Comparison of ENCODE assay signal across 14 cellular contexts in the genomic region with DNA sequence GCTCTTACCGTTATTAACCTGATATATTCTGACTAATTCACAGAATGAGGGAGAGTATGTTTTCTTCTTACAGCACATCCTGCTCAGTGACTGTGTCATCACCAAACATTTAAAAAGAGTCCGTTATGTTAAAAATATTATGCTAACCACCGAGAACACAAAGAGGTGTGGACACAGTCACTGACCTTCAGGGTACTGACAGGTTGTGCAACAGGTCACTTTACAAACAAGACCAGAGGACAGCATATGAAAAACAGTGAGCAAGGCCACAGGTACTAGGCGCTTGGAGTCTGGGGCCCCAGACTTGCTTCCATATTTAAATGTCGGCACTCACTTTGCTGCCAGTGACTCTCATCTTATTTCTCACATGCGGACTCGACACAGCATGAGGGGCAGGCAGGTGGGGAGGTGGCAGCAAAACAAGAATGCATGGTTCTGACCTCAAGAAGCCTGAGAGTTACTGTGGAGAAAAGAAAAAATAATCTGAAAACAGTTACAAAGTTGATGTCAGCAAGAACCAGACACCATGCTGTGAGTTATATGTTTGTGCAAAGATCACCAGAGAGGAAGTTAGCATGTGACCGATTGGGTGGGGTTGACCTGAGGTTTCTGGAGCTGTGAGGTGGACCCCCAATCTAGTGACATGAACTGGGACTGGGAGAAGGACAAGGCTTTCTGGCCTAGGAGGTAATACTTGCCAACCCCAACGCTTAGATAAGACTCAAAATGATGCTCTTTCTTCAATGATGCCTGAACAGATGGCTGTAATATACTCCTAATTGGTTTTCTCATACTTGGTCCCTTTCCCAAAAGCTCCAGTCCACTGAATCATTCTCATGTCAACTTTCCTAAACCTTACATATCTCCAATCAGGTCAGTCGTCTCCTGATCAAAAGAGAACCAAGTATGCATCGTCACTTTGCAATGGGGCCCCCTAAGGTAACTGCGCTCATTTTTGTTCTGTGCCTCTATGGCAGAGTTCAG.
A peak's percentile ranks its signal among the peaks of the same experiment; 100 is the strongest.
DNase-seq lines count a peak whose midpoint lies in the region; ATAC-seq and TF ChIP-seq lines count a peak whose summit lies in the region.
"Had no signal": no experiment of that assay in that cellular context is flagged by ENCODE, and none has a peak within 500 bp of the region (broad histone marks: within the 10 kb centered on the region; RNA-seq: fewer than 3 reads in every experiment).

No MANE protein-coding gene starts in this region.

- peaks cover 11 to 18% (median 14%) of the 10 kb centered on the region in 4 donors for H3K4me1 Mint-ChIP-seq in CD4-positive, CD25-positive, alpha-beta regulatory T cell
- peaks cover 41 to 55% of the 10 kb centered on the region in 2 donors for H3K4me1 Mint-ChIP-seq in natural killer cell

- DNase-seq in CD4-positive, CD25-positive, alpha-beta regulatory T cell = peak in 1 of 3 donors; percentile 61
- DNase-seq in body of pancreas (peak in 3 of 4 donors; percentile 36 to 48 (median 38)), natural killer cell (no peak), germinal center (ENCODE audit: low spot score) (no peak), SKM-1 treated with dmso at 0.1 percent for 144 hours (lab: John Stamatoyannopoulos, UW; ENCODE audit: unreplicated experiment) (no peak), OCI-M1 (lab: John Stamatoyannopoulos, UW) (no peak)
- DNase-seq: central memory CD4-positive, alpha-beta T cell; foreskin keratinocyte; kidney glomerular epithelial cell; NCI-H187 had no signal

- H3K27ac ChIP-seq in CD4-positive, CD25-positive, alpha-beta regulatory T cell (ENCODE audit: insufficient read depth, low read length, poor library complexity, severe bottlenecking) = no peak overlapping the region
- H3K27ac ChIP-seq in body of pancreas = peak overlapping the region in 3 of 4 donors; percentile 31 to 85 (median 62)
- H3K27ac ChIP-seq: foreskin keratinocyte, parathyroid adenoma had no signal

- H3K27ac Mint-ChIP-seq in CD4-positive, CD25-positive, alpha-beta regulatory T cell = peak overlapping the region; percentile 40 to 66 (median 59)
- peak overlapping the region; percentile 50 to 63 for H3K27ac Mint-ChIP-seq in natural killer cell

- no peak overlapping the region for H3K4me3 Mint-ChIP-seq in CD4-positive, CD25-positive, alpha-beta regulatory T cell
- H3K4me3 Mint-ChIP-seq in natural killer cell = no peak overlapping the region

- peaks cover 5% of the 10 kb centered on the region for H3K4me1 ChIP-seq in CD4-positive, CD25-positive, alpha-beta regulatory T cell (ENCODE audit: control insufficient read depth, insufficient read depth, low read length, poor library complexity, severe bottlenecking)
- peaks cover 79% of the 10 kb centered on the region for H3K4me1 ChIP-seq in body of pancreas

- H3K9me3 Mint-ChIP-seq in CD4-positive, CD25-positive, alpha-beta regulatory T cell = peaks cover 0 to 3% (median 0%) of the 10 kb centered on the region in 7 donors
- H3K9me3 Mint-ChIP-seq in natural killer cell = no peaks in the 10 kb centered on the region

- H3K36me3 ChIP-seq in CD4-positive, CD25-positive, alpha-beta regulatory T cell (ENCODE audit: control insufficient read depth, insufficient read depth, low read length) = no peaks in the 10 kb centered on the region
- H3K36me3 ChIP-seq in body of pancreas (replicated peaks in 1 of 2; ENCODE audit: insufficient read depth in 1 of 2, low read depth in 2 of 2) = no peaks in the 10 kb centered on the region
- H3K36me3 ChIP-seq: tibial nerve had no signal

- intact Hi-C loops in body of pancreas (cut with DNase I) = no loop called here
- intact Hi-C loops in natural killer cell (cut with micrococcal nuclease) = no loop called here

- no peak for TF ChIP-seq POLR2A in body of pancreas (IDR thresholded peaks at IDR 0.05)

- 45 to 62% methylated on average over 12 of the region's 12 CpGs for WGBS in body of pancreas, 2 donors

- no peaks in the 10 kb centered on the region for H3K9me3 ChIP-seq in CD4-positive, CD25-positive, alpha-beta regulatory T cell (ENCODE audit: control insufficient read depth in 2 of 2, low read length in 2 of 2)
- H3K9me3 ChIP-seq in body of pancreas = no peaks in the 10 kb centered on the region
- H3K9me3 ChIP-seq: tibial nerve had no signal

- H3K4me3 ChIP-seq in CD4-positive, CD25-positive, alpha-beta regulatory T cell (ENCODE audit: low read depth, low read length) = peak overlapping the region; percentile 13
- no peak overlapping the region for H3K4me3 ChIP-seq in body of pancreas
- H3K4me3 ChIP-seq: tibial nerve had no signal

- TF ChIP-seq CTCF in body of pancreas (IDR thresholded peaks at IDR 0.05) (no peak), natural killer cell (IDR thresholded peaks at IDR 0.05) (no peak)

- peak in 1 of 2 donors; percentile 55 for ATAC-seq in CD4-positive, CD25-positive, alpha-beta regulatory T cell (ENCODE audit: low read depth in 2 of 2)
- ATAC-seq in GM19351 (IDR thresholded peaks at IDR 0.05; ENCODE audit: unreplicated experiment) (peak; percentile 40), body of pancreas (peak; percentile 47), natural killer cell (no peak), HG02759 (IDR thresholded peaks at IDR 0.05; ENCODE audit: unreplicated experiment) (no peak)
- ATAC-seq: foreskin keratinocyte had no signal

- H3K27me3 ChIP-seq in CD4-positive, CD25-positive, alpha-beta regulatory T cell (ENCODE audit: control insufficient read depth, insufficient read depth, low read length) = no peaks in the 10 kb centered on the region
- no peaks in the 10 kb centered on the region for H3K27me3 ChIP-seq in body of pancreas
- H3K27me3 ChIP-seq: foreskin keratinocyte, tibial nerve had no signal

- no peaks in the 10 kb centered on the region for H3K27me3 Mint-ChIP-seq in CD4-positive, CD25-positive, alpha-beta regulatory T cell
- no peaks in the 10 kb centered on the region for H3K27me3 Mint-ChIP-seq in natural killer cell (ENCODE audit: low read depth in 2 of 2)

- H3K36me3 Mint-ChIP-seq in CD4-positive, CD25-positive, alpha-beta regulatory T cell = peaks cover 8% of the 10 kb centered on the region
- no peaks in the 10 kb centered on the region for H3K36me3 Mint-ChIP-seq in natural killer cell

Comparison
In these comparisons a context has a peak if more than half of its experiments do, and no peak if none do; other contexts are left out.
1. ATAC-seq: peak in GM19351 (single experiment) and body of pancreas (single experiment); none in natural killer cell (0 of 3) and HG02759 (single experiment).
2. DNase-seq: peak in body of pancreas (3 of 4); none in natural killer cell (single experiment), germinal center (single experiment), SKM-1 treated with dmso at 0.1 percent for 144 hours (single experiment) and OCI-M1 (single experiment).